In genomic region chr11:121486054-121486453, GRCh38 we compare ENCODE assay signal across 15 cellular contexts. TPM values are rescaled to one million over a fixed set of nuclear protein-coding genes. Genes with fewer than 3 reads are reported as not detected.
DNase-seq lines count a peak whose midpoint lies in the region; ATAC-seq and TF ChIP-seq lines count a peak whose summit lies in the region.
"Had no signal": no experiment of that assay in that cellular context is flagged by ENCODE, and none has a peak within 500 bp of the region (broad histone marks: within the 10 kb centered on the region; RNA-seq: fewer than 3 reads in every experiment).

No MANE protein-coding gene starts in this region.

- in situ Hi-C loops in G401 (cut with HindIII; ENCODE audit: low sequenced_read_pairs) = no loop called here

- H3K4me3 Mint-ChIP-seq in activated naive CD8-positive, alpha-beta T cell = no peak overlapping the region
- no peak overlapping the region for H3K4me3 Mint-ChIP-seq in activated naive CD8-positive, alpha-beta T cell treated with anti-CD3 and anti-CD28 coated beads for 36 hours
- no peak overlapping the region for H3K4me3 Mint-ChIP-seq in GM23338
- no peak overlapping the region for H3K4me3 Mint-ChIP-seq in central memory CD8-positive, alpha-beta T cell
- no peak overlapping the region for H3K4me3 Mint-ChIP-seq in stimulated activated effector memory CD8-positive, alpha-beta T cell treated with anti-CD3 and anti-CD28 coated beads, Interleukin-12 subunit alpha, Interleukin-12 subunit beta, amount 100 ng/mL, for 72 hours

- no peak overlapping the region for H3K4me2 ChIP-seq in GM23338
- H3K4me2 ChIP-seq: PC-9 had no signal

- peaks cover 72% of the 10 kb centered on the region for H3K4me1 Mint-ChIP-seq in activated naive CD8-positive, alpha-beta T cell (ENCODE audit: low read depth)
- H3K4me1 Mint-ChIP-seq in activated naive CD8-positive, alpha-beta T cell treated with anti-CD3 and anti-CD28 coated beads for 36 hours = peaks cover 56% of the 10 kb centered on the region
- H3K4me1 Mint-ChIP-seq in GM23338 = peaks cover 20% of the 10 kb centered on the region
- H3K4me1 Mint-ChIP-seq in central memory CD8-positive, alpha-beta T cell = peaks cover 86% of the 10 kb centered on the region
- H3K4me1 Mint-ChIP-seq in stimulated activated effector memory CD8-positive, alpha-beta T cell treated with anti-CD3 and anti-CD28 coated beads, Interleukin-12 subunit alpha, Interleukin-12 subunit beta, amount 100 ng/mL, for 72 hours = peaks cover 77% of the 10 kb centered on the region

- peaks cover 10% of the 10 kb centered on the region; the same call in 1 of the 2 replicates for H3K36me3 ChIP-seq in GM23338 (ENCODE audit: insufficient read depth)
- H3K36me3 ChIP-seq: MG63 had no signal

- peak overlapping the region; percentile 88 for H3K27ac Mint-ChIP-seq in activated naive CD8-positive, alpha-beta T cell
- H3K27ac Mint-ChIP-seq in activated naive CD8-positive, alpha-beta T cell treated with anti-CD3 and anti-CD28 coated beads for 36 hours = no peak overlapping the region
- H3K27ac Mint-ChIP-seq in GM23338 = peak overlapping the region; percentile 41; the same call in 1 of the 2 replicates
- peak overlapping the region; percentile 97 for H3K27ac Mint-ChIP-seq in central memory CD8-positive, alpha-beta T cell (ENCODE audit: low read depth)
- H3K27ac Mint-ChIP-seq in stimulated activated effector memory CD8-positive, alpha-beta T cell treated with anti-CD3 and anti-CD28 coated beads, Interleukin-12 subunit alpha, Interleukin-12 subunit beta, amount 100 ng/mL, for 72 hours = peak overlapping the region; percentile 92

- H3K27me3 Mint-ChIP-seq in activated naive CD8-positive, alpha-beta T cell = no peaks in the 10 kb centered on the region
- H3K27me3 Mint-ChIP-seq in activated naive CD8-positive, alpha-beta T cell treated with anti-CD3 and anti-CD28 coated beads for 36 hours = no peaks in the 10 kb centered on the region
- peaks cover 6% of the 10 kb centered on the region for H3K27me3 Mint-ChIP-seq in GM23338 (ENCODE audit: insufficient read depth, low read depth, poor library complexity)
- H3K27me3 Mint-ChIP-seq in central memory CD8-positive, alpha-beta T cell = no peaks in the 10 kb centered on the region

- peaks cover 3% of the 10 kb centered on the region for H3K9me3 Mint-ChIP-seq in activated naive CD8-positive, alpha-beta T cell (ENCODE audit: low read depth)
- no peaks in the 10 kb centered on the region for H3K9me3 Mint-ChIP-seq in activated naive CD8-positive, alpha-beta T cell treated with anti-CD3 and anti-CD28 coated beads for 36 hours
- no peaks in the 10 kb centered on the region for H3K9me3 Mint-ChIP-seq in GM23338
- no peaks in the 10 kb centered on the region for H3K9me3 Mint-ChIP-seq in central memory CD8-positive, alpha-beta T cell
- H3K9me3 Mint-ChIP-seq in stimulated activated effector memory CD8-positive, alpha-beta T cell treated with anti-CD3 and anti-CD28 coated beads, Interleukin-12 subunit alpha, Interleukin-12 subunit beta, amount 100 ng/mL, for 72 hours = no peaks in the 10 kb centered on the region

- H3K4me1 ChIP-seq in GM23338 (ENCODE audit: insufficient read depth) = peaks cover 10% of the 10 kb centered on the region; the same call in 1 of the 2 replicates

- H3F3A ChIP-seq in GM23338 (replicated peaks; ENCODE audit: low read depth) = no peaks in the 10 kb centered on the region; the same call in 1 of the 2 replicates

- H4K20me1 ChIP-seq in GM23338 (replicated peaks; ENCODE audit: insufficient read depth) = no peaks in the 10 kb centered on the region; the same call in 1 of the 2 replicates

- no peak for DNase-seq in activated naive CD8-positive, alpha-beta T cell treated with anti-CD3 and anti-CD28 coated beads for 36 hours
- DNase-seq in GM23338 (ENCODE audit: low spot score) (no peak), SIG-M5 treated with dmso at 0.1 percent for 504 hours (lab: John Stamatoyannopoulos, UW; ENCODE audit: unreplicated experiment) (no peak), G401 (ENCODE audit: low spot score) (no peak)
- DNase-seq in central memory CD8-positive, alpha-beta T cell (ENCODE audit: low spot score in 2 of 2) = no peak
- DNase-seq in stimulated activated effector memory CD8-positive, alpha-beta T cell treated with anti-CD3 and anti-CD28 coated beads, Interleukin-12 subunit alpha, Interleukin-12 subunit beta, amount 100 ng/mL, for 72 hours (ENCODE audit: low spot score in 2 of 2) = no peak
- DNase-seq: HCEC 1CT, IMR-90, Karpas-422, MG63, NCI-H1092 treated with DMSO at 0.1 percent for 48 hours, NCI-H524 had no signal

- peaks cover 34% of the 10 kb centered on the region for H3K79me2 ChIP-seq in GM23338 (replicated peaks; ENCODE audit: insufficient read depth)

- H3K9me2 ChIP-seq in GM23338 (ENCODE audit: insufficient read depth) = no peaks in the 10 kb centered on the region

- no peak overlapping the region for H3K27ac ChIP-seq in GM23338 (ENCODE audit: low read depth)
- H3K27ac ChIP-seq: PC-9 had no signal

- H2AFZ ChIP-seq in GM23338 = no peak overlapping the region
- H2AFZ ChIP-seq: PC-9 had no signal

- no peak for TF ChIP-seq CTCF in GM23338 (conservative IDR thresholded peaks at IDR 0.05; ENCODE audit: low read depth in 2 of 2)

- no peak for ATAC-seq in GM23338
- no peak for ATAC-seq in central memory CD8-positive, alpha-beta T cell (replicated peaks; ENCODE audit: extremely low read depth, poor library complexity, severe bottlenecking)
- ATAC-seq in stimulated activated effector memory CD8-positive, alpha-beta T cell treated with anti-CD3 and anti-CD28 coated beads, Interleukin-12 subunit alpha, Interleukin-12 subunit beta, amount 100 ng/mL, for 72 hours = no peak
- ATAC-seq in GM21825 (IDR thresholded peaks at IDR 0.05; ENCODE audit: unreplicated experiment) = no peak

- peaks cover 32% of the 10 kb centered on the region for H3K36me3 Mint-ChIP-seq in activated naive CD8-positive, alpha-beta T cell
- peaks cover 56% of the 10 kb centered on the region for H3K36me3 Mint-ChIP-seq in activated naive CD8-positive, alpha-beta T cell treated with anti-CD3 and anti-CD28 coated beads for 36 hours
- H3K36me3 Mint-ChIP-seq in GM23338 (ENCODE audit: low read depth) = peaks cover 42% of the 10 kb centered on the region
- H3K36me3 Mint-ChIP-seq in central memory CD8-positive, alpha-beta T cell (ENCODE audit: insufficient read depth) = peaks cover 43% of the 10 kb centered on the region
- H3K36me3 Mint-ChIP-seq in stimulated activated effector memory CD8-positive, alpha-beta T cell treated with anti-CD3 and anti-CD28 coated beads, Interleukin-12 subunit alpha, Interleukin-12 subunit beta, amount 100 ng/mL, for 72 hours = peaks cover 28% of the 10 kb centered on the region

- no peak overlapping the region for H3K4me3 ChIP-seq in GM23338
- H3K4me3 ChIP-seq: MG63, PC-9 had no signal

- no peaks in the 10 kb centered on the region for H3K27me3 ChIP-seq in GM23338 (ENCODE audit: insufficient read depth)
- H3K27me3 ChIP-seq: MG63 had no signal

TF ChIP-seq in GM23338, 12 proteins besides CTCF, POLR2A, EP300 and RAD21 (continues in another document):
- TF ChIP-seq POLR2AphosphoS5 (IDR thresholded peaks at IDR 0.05; ENCODE audit: low read depth) = no peak
- no peak for TF ChIP-seq ZNF331 (CRISPR knock-in tag; IDR thresholded peaks at IDR 0.05; ENCODE audit: low read depth)
- no peak for TF ChIP-seq EZH2phosphoT487 (IDR thresholded peaks at IDR 0.05; ENCODE audit: unreplicated experiment)
- TF ChIP-seq STAT1 (IDR thresholded peaks at IDR 0.05; ENCODE audit: unreplicated experiment) = no peak

RNA-seq across cellular contexts. Expression of gene SORL1, which starts 33.9 kb away (rescaled TPM):
- total RNA-seq in activated naive CD8-positive, alpha-beta T cell treated with anti-CD3 and anti-CD28 coated beads for 36 hours = 10 to 100 TPM; 47.5 to 47.9 TPM
- 78.3 and 78.8 TPM in 2 replicates for total RNA-seq in GM23338 (2014; rRNA removed; shearing (Covaris generic))
- 20.1 and 23.0 TPM in 2 replicates for polyA plus RNA-seq in GM23338 (2016; fragmentation: Nextera tagmentation; extraction: Ambion mirVana)
- total RNA-seq in G401 (2014; rRNA removed; shearing (Covaris generic)) = 0.14 TPM in 1 of 2 replicates, not detected in the other

Comparison
In these comparisons a context has a peak if more than half of its experiments do, and no peak if none do; other contexts are left out.
1. RNA of gene SORL1, which starts 33.9 kb away (total RNA-seq): 78.3 to 78.8 TPM in GM23338 and 47.5 to 47.9 TPM in activated naive CD8-positive, alpha-beta T cell treated with anti-CD3 and anti-CD28 coated beads for 36 hours; 0.14 TPM in G401; every median in the first group is over 10 times any median in the second.